Comparison of ENCODE assay signal across 11 cellular contexts in genomic region chr20:38673261-38673660, GRCh38. TPM values are rescaled to one million over a fixed set of nuclear protein-coding genes. Genes with fewer than 3 reads are reported as not detected.
DNase-seq lines count a peak whose midpoint lies in the region; ATAC-seq and TF ChIP-seq lines count a peak whose summit lies in the region.
"Had no signal": no experiment of that assay in that cellular context is flagged by ENCODE, and none has a peak within 500 bp of the region (broad histone marks: within the 10 kb centered on the region; RNA-seq: fewer than 3 reads in every experiment).

No MANE protein-coding gene starts in this region.

- H3K4me3 ChIP-seq in CD8-positive, alpha-beta T cell (ENCODE audit: low read depth, low read length), result peak overlapping the region; percentile 66
- peak overlapping the region; percentile 68 for H3K4me3 ChIP-seq in coronary artery

- no peak overlapping the region for H3K27ac ChIP-seq in CD8-positive, alpha-beta T cell (ENCODE audit: low read depth, low read length)
- no peak overlapping the region for H3K27ac ChIP-seq in coronary artery

- H3K4me3 Mint-ChIP-seq in CD8-positive, alpha-beta T cell, result peak overlapping the region; percentile 85
- H3K4me3 Mint-ChIP-seq in IgD-negative memory B cell, result peak overlapping the region; percentile 84 to 92 (median 88)
- peak overlapping the region; percentile 85 for H3K4me3 Mint-ChIP-seq in natural killer cell treated with Interleukin-12 subunit alpha and Interleukin-12 subunit beta and Interleukin-15 and Interleukin-18, amount 100 ng/mL, for 72 hours

- no peaks in the 10 kb centered on the region for H3K36me3 ChIP-seq in CD8-positive, alpha-beta T cell (ENCODE audit: insufficient read depth, low read length)

- no peak overlapping the region for H3K27ac Mint-ChIP-seq in CD8-positive, alpha-beta T cell
- peak overlapping the region in 1 of 3 donors; percentile 56 for H3K27ac Mint-ChIP-seq in IgD-negative memory B cell
- peak overlapping the region; percentile 52 to 77 for H3K27ac Mint-ChIP-seq in natural killer cell treated with Interleukin-12 subunit alpha and Interleukin-12 subunit beta and Interleukin-15 and Interleukin-18, amount 100 ng/mL, for 72 hours

- no peak for TF ChIP-seq CTCF in CD8-positive, alpha-beta T cell (IDR thresholded peaks at IDR 0.05)
- TF ChIP-seq CTCF in coronary artery (IDR thresholded peaks at IDR 0.05), result no peak

- H3K4me1 Mint-ChIP-seq in CD8-positive, alpha-beta T cell (ENCODE audit: low read depth), result peaks cover 10% of the 10 kb centered on the region
- H3K4me1 Mint-ChIP-seq in IgD-negative memory B cell, result peaks cover 3 to 5% (median 5%) of the 10 kb centered on the region in 3 donors
- H3K4me1 Mint-ChIP-seq in natural killer cell treated with Interleukin-12 subunit alpha and Interleukin-12 subunit beta and Interleukin-15 and Interleukin-18, amount 100 ng/mL, for 72 hours (ENCODE audit: low read depth in 2 of 2), result peaks cover 5 to 6% of the 10 kb centered on the region in 2 donors

- peaks cover 36% of the 10 kb centered on the region for H3K27me3 Mint-ChIP-seq in CD8-positive, alpha-beta T cell (ENCODE audit: low read depth)
- peaks cover 37% of the 10 kb centered on the region for H3K27me3 Mint-ChIP-seq in IgD-negative memory B cell
- H3K27me3 Mint-ChIP-seq in natural killer cell treated with Interleukin-12 subunit alpha and Interleukin-12 subunit beta and Interleukin-15 and Interleukin-18, amount 100 ng/mL, for 72 hours, result peaks cover 11 to 15% of the 10 kb centered on the region in 2 donors

- ATAC-seq in CD8-positive, alpha-beta T cell, result no peak
- ATAC-seq in natural killer cell treated with Interleukin-12 subunit alpha and Interleukin-12 subunit beta and Interleukin-15 and Interleukin-18, amount 100 ng/mL, for 72 hours, result no peak
- no peak for ATAC-seq in GM18909 (IDR thresholded peaks at IDR 0.05; ENCODE audit: poor library complexity, unreplicated experiment)

- intact Hi-C loops in CD8-positive, alpha-beta T cell (cut with DNase I, micrococcal nuclease), result no loop called here

- peaks cover 14% of the 10 kb centered on the region for H3K4me1 ChIP-seq in CD8-positive, alpha-beta T cell (ENCODE audit: insufficient read depth, low read length)

- peaks cover 7% of the 10 kb centered on the region for H3K27me3 ChIP-seq in CD8-positive, alpha-beta T cell (ENCODE audit: insufficient read depth, low read length)

- no peaks in the 10 kb centered on the region for H3K9me3 Mint-ChIP-seq in CD8-positive, alpha-beta T cell
- H3K9me3 Mint-ChIP-seq in IgD-negative memory B cell, result peaks cover 0 to 3% (median 0%) of the 10 kb centered on the region in 3 donors
- no peaks in the 10 kb centered on the region for H3K9me3 Mint-ChIP-seq in natural killer cell treated with Interleukin-12 subunit alpha and Interleukin-12 subunit beta and Interleukin-15 and Interleukin-18, amount 100 ng/mL, for 72 hours

- no peaks in the 10 kb centered on the region for H3K36me3 Mint-ChIP-seq in CD8-positive, alpha-beta T cell
- H3K36me3 Mint-ChIP-seq in IgD-negative memory B cell, result no peaks in the 10 kb centered on the region
- no peaks in the 10 kb centered on the region for H3K36me3 Mint-ChIP-seq in natural killer cell treated with Interleukin-12 subunit alpha and Interleukin-12 subunit beta and Interleukin-15 and Interleukin-18, amount 100 ng/mL, for 72 hours

- CTCF ChIA-PET in CD8-positive, alpha-beta T cell (lab: Charles Lee), result interaction anchor here (1.2 kb wide), 1 partner anchor 13 kb away, joined by 6 read pairs; no protein-coding TSS in a partner anchor

- DNase-seq in CD8-positive, alpha-beta T cell, result no peak
- DNase-seq in coronary artery (ENCODE audit: low spot score) (no peak), NCI-H748 treated with DMSO at 0.1 percent for 48 hours (lab: John Stamatoyannopoulos, UW) (no peak), NCI-H1694 (lab: John Stamatoyannopoulos, UW) (no peak), anterior cingulate cortex (lab: John Stamatoyannopoulos, UW) (no peak)
- DNase-seq in natural killer cell treated with Interleukin-12 subunit alpha and Interleukin-12 subunit beta and Interleukin-15 and Interleukin-18, amount 100 ng/mL, for 72 hours (ENCODE audit: low spot score), result no peak
- DNase-seq: NCI-H2107 had no signal

- H3K9me3 ChIP-seq in CD8-positive, alpha-beta T cell (ENCODE audit: low read length), result no peaks in the 10 kb centered on the region

- POLR2A ChIA-PET in CD8-positive, alpha-beta T cell (lab: Charles Lee), result no interaction called here

RNA-seq across cellular contexts. Expression of gene SLC32A1, which starts 51.0 kb away (rescaled TPM):
- total RNA-seq in CD8-positive, alpha-beta T cell, result under 1 TPM in 1 of 2 experiments, not detected in 1; 0.16 TPM
- not detected for polyA plus RNA-seq in IgD-negative memory B cell
- total RNA-seq in natural killer cell treated with Interleukin-12 subunit alpha and Interleukin-12 subunit beta and Interleukin-15 and Interleukin-18, amount 100 ng/mL, for 72 hours, result not detected
- total RNA-seq: Daoy, SK-MEL-5 had no signal
